ENCODE assay signal across 20 cellular contexts in genomic region chr17:57699751-57700186, GRCh38. TPM values are rescaled to one million over a fixed set of nuclear protein-coding genes. Genes with fewer than 3 reads are reported as not detected.
"Had no signal": no experiment of that assay in that cellular context is flagged by ENCODE, and none has a peak within 500 bp of the region (broad histone marks: within the 10 kb centered on the region; RNA-seq: fewer than 3 reads in every experiment).

No MANE protein-coding gene starts in this region.

- ATAC-seq: gastrocnemius medialis, heart right ventricle, pancreas had no signal

- H3K27me3 Mint-ChIP-seq: activated naive CD8-positive, alpha-beta T cell; stimulated activated naive CD8-positive, alpha-beta T cell treated with anti-CD3 and anti-CD28 coated beads, Interleukin-15, Interleukin-2, amounts not matched to agents 100 ng/mL and 50 ng/mL, for 24 hours had no signal

- H3K4me1 ChIP-seq: esophagus squamous epithelium, gastrocnemius medialis, pancreas had no signal

- H3K9me3 ChIP-seq: esophagus squamous epithelium, gastrocnemius medialis, heart right ventricle, pancreas had no signal

- H3K27ac ChIP-seq: esophagus squamous epithelium, gastrocnemius medialis, heart right ventricle, pancreas had no signal

- H3K9me3 Mint-ChIP-seq: stimulated activated naive CD8-positive, alpha-beta T cell treated with anti-CD3 and anti-CD28 coated beads, Interleukin-15, Interleukin-2, amounts not matched to agents 100 ng/mL and 50 ng/mL, for 24 hours had no signal

- DNase-seq: activated CD4-positive, CD25-positive, alpha-beta regulatory T cell; activated gamma-delta T cell; esophagus squamous epithelium; gastrocnemius medialis; heart right ventricle; kidney; pancreas; stimulated activated CD4-positive, alpha-beta T cell treated with anti-CD3 and anti-CD28 coated beads, Interleukin-15, amount 100 ng/mL, for 24 hours; stimulated activated CD4-positive, alpha-beta T cell treated with anti-CD3 and anti-CD28 coated beads, Interleukin-4, amount 100 ng/mL, for 24 hours had no signal

- H3K27ac Mint-ChIP-seq: activated naive CD8-positive, alpha-beta T cell; stimulated activated naive CD8-positive, alpha-beta T cell treated with anti-CD3 and anti-CD28 coated beads, Interleukin-15, Interleukin-2, amounts not matched to agents 100 ng/mL and 50 ng/mL, for 24 hours had no signal

- H3K4me3 Mint-ChIP-seq: activated naive CD8-positive, alpha-beta T cell; stimulated activated naive CD8-positive, alpha-beta T cell treated with anti-CD3 and anti-CD28 coated beads, Interleukin-15, Interleukin-2, amounts not matched to agents 100 ng/mL and 50 ng/mL, for 24 hours had no signal

- H3K4me3 ChIP-seq: esophagus squamous epithelium, gastrocnemius medialis, heart right ventricle, pancreas had no signal

- H3K27me3 ChIP-seq: gastrocnemius medialis, heart right ventricle, pancreas had no signal

- H3K36me3 ChIP-seq: esophagus squamous epithelium, gastrocnemius medialis, heart right ventricle, pancreas had no signal

RNA-seq across cellular contexts. Expression of gene CCDC182, which starts 45.3 kb away (rescaled TPM):
- total RNA-seq: cerebellum, dermis microvascular lymphatic vessel endothelial cell, esophagus squamous epithelium, gastrocnemius medialis, heart right ventricle, kidney, liver, mesenteric fat pad, neural crest cell, pancreas, renal cortical epithelial cell, skeletal muscle tissue, temporal lobe, ureter had no signal
- polyA plus RNA-seq: heart right ventricle, liver, pancreas had no signal
